In genomic region chr19:5780916-5781315, GRCh38 we compare ENCODE assay signal across 1 cellular context.
TF ChIP-seq lines count a peak whose summit lies in the region.

No MANE protein-coding gene starts in this region.

TF ChIP-seq in HEK293, 187 proteins besides CTCF, POLR2A, EP300 and RAD21:
- TF ChIP-seq ZNF660 (tag by site-specific recombination; IDR thresholded peaks at IDR 0.05) (0 out of 2 replicates have a peak, but pooled peaks have one; percentile 19), ZNF121 (tag by site-specific recombination; IDR thresholded peaks at IDR 0.05) (peak; percentile 69)
